8 cellular contexts compared by ENCODE assay signal in the genomic region with DNA sequence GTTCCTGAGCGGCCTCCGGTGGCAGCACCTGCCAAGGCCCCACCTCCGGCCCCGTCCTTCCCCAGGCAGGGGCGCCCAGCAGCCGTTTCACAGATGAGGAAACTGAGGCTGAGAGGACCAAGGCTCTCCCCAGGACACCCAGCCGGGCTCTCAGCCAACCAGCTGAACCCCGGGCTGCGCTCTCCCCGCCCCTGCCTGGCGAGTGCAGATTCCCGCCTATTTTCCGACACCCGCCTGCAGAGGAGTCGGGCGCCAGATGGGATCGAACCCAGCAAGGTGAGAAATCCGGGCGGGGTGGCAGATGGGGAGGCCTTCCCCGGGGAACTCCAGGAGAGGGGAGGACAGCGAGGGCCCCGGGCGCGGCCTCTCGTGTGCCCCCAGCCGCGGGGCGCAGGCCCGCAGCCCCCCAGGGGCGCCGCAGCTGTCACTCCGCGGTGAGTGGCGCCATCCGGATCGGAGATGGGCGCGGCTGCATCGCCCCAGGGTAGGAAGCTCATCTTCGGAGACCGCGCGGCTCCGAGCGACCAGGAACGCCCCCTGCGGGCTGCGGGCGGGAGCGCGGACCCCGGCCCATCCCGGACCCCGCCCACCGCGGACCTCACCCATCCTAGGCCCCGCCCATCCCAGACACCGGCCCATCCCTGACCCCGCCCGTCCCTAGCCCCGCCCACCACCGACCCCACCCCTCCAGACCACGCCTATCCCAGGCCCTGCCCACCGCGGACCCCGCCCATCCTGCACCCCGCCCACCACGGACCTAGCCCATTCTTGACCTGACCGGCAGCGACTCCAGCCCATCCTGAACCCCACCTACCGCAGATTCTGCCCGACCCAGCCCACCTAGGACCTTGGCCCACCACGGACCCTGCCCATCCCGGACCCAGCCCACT.
DNase-seq lines count a peak whose midpoint lies in the region; ATAC-seq, FAIRE-seq and TF ChIP-seq lines count a peak whose summit lies in the region.

No MANE protein-coding gene starts in this region.

- no peaks in the 10 kb centered on the region for H4K20me1 ChIP-seq in GM12878 (ENCODE audit: control insufficient read depth, insufficient read depth)

- no peak for TF ChIP-seq RAD21 in GM12878 (IDR thresholded peaks at IDR 0.05; ENCODE audit: insufficient read depth, low read depth, low read length)

- H3K27ac ChIP-seq in GM12878 (ENCODE audit: control insufficient read depth, insufficient read depth): no peak overlapping the region

- POLR2A ChIA-PET in GM12878 (lab: Charles Lee): no interaction called here

- TF ChIP-seq EP300 in GM12878 (IDR thresholded peaks at IDR 0.05; ENCODE audit: borderline replicate concordance in 1 of 2, control insufficient read depth in 1 of 2, low read depth in 2 of 2, low read length in 2 of 2): no peak

- H3K27me3 Mint-ChIP-seq in activated naive CD4-positive, alpha-beta T cell treated with anti-CD3 and anti-CD28 coated beads, Interleukin-2, amount 10 ng/mL, durations not matched to agents 7 days and 5 days: peaks cover 68% of the 10 kb centered on the region

- no peaks in the 10 kb centered on the region for H3K4me1 Mint-ChIP-seq in activated naive CD4-positive, alpha-beta T cell treated with anti-CD3 and anti-CD28 coated beads, Interleukin-2, amount 10 ng/mL, durations not matched to agents 7 days and 5 days

- FAIRE-seq in GM12878 (lab: Jason Lieb, UNC): no peak

- BruUV-seq in GM12878 (replicated peaks; lab: Mats Ljungman, UMichigan): no TSS peak

- H3K27me3 ChIP-seq in GM12878 (replicated peaks in 1 of 2; ENCODE audit: control insufficient read depth in 2 of 2, insufficient read depth in 2 of 2, low read length in 1 of 2): 0 out of 4 replicates have a peak, but pooled peaks cover 0 to 3% of the 10 kb centered on the region in 2 experiments

- H3K4me3 Mint-ChIP-seq in activated naive CD4-positive, alpha-beta T cell treated with anti-CD3 and anti-CD28 coated beads, Interleukin-2, amount 10 ng/mL, durations not matched to agents 7 days and 5 days: no peak overlapping the region

- TF ChIP-seq CTCF in GM12878 (IDR thresholded peaks at IDR 0.05 in 2 of 3, conservative IDR thresholded peaks at IDR 0.05 in 1 of 3; ENCODE audit: control insufficient read depth in 2 of 3, extremely low read depth in 1 of 3, insufficient read depth in 1 of 3, low read depth in 3 of 3, low read length in 3 of 3): peak in 1 of 3 experiments; percentile 19; a peak in 1 of 6 replicates

- H3K9ac ChIP-seq in GM12878 (ENCODE audit: control insufficient read depth, insufficient read depth, low read length): no peak overlapping the region

- no peaks in the 10 kb centered on the region; the same call in 2 of the 3 replicates for H3K9me3 ChIP-seq in GM12878 (replicated peaks; ENCODE audit: control insufficient read depth, insufficient read depth, low read length)

- no peaks in the 10 kb centered on the region for H3K9me3 Mint-ChIP-seq in activated naive CD4-positive, alpha-beta T cell treated with anti-CD3 and anti-CD28 coated beads, Interleukin-2, amount 10 ng/mL, durations not matched to agents 7 days and 5 days

- SMC1A ChIA-PET in GM12878 (lab: Charles Lee; ENCODE audit: uncharacterized antibody, unreplicated experiment): no interaction called here

- no peak overlapping the region for H3K4me3 ChIP-seq in GM12878

- H3K4me2 ChIP-seq in GM12878 (ENCODE audit: control insufficient read depth, insufficient read depth): no peak overlapping the region

- CTCF ChIA-PET in activated naive CD4-positive, alpha-beta T cell treated with anti-CD3 and anti-CD28 coated beads, Interleukin-2, amount 10 ng/mL, durations not matched to agents 7 days and 5 days (lab: Charles Lee): no interaction called here
- CTCF ChIA-PET in GM12878 (lab: Yijun Ruan, JAX): no interaction called here

- H3K79me2 ChIP-seq in GM12878 (ENCODE audit: control insufficient read depth, insufficient read depth, low read length): no peaks in the 10 kb centered on the region

- H3K27ac Mint-ChIP-seq in activated naive CD4-positive, alpha-beta T cell treated with anti-CD3 and anti-CD28 coated beads, Interleukin-2, amount 10 ng/mL, durations not matched to agents 7 days and 5 days: no peak overlapping the region

- in situ Hi-C loops in GM12878 (cut with MboI): no loop called here

- intact Hi-C loops in GM12878 (cut with micrococcal nuclease; ENCODE audit: unreplicated experiment): no loop called here

- 10% methylated on average over 49 of the region's 74 CpGs for WGBS in GM12878 (ENCODE audit: insufficient coverage, insufficient replicate concordance, low lambda C conversion rate, missing lambda C conversion rate)

- peak; percentile 56 for ATAC-seq in GM12878
- ATAC-seq in HG03280 (IDR thresholded peaks at IDR 0.05; ENCODE audit: unreplicated experiment): no peak

- DNase-seq in activated naive CD4-positive, alpha-beta T cell treated with anti-CD3 and anti-CD28 coated beads, Interleukin-2, amount 10 ng/mL, durations not matched to agents 7 days and 5 days: peak; percentile 48
- DNase-seq in activated naive CD4-positive, alpha-beta T cell treated with Interleukin-2 at 50 U/mL for 16 hours: no peak
- DNase-seq in NCI-H524 (lab: John Stamatoyannopoulos, UW): peak; percentile 88 to 96
- DNase-seq in GM12878 (ENCODE audit: low read depth, low spot score): no peak
- peak; percentile 25 to 32 (median 28) for DNase-seq in stimulated activated CD4-positive, alpha-beta T cell treated with anti-CD3 and anti-CD28 coated beads, Interleukin-12 subunit alpha, Interleukin-12 subunit beta, amount 100 ng/mL, for 48 hours (ENCODE audit: low read depth in 2 of 3, low spot score in 1 of 3)
- DNase-seq in NK-92 treated with Interleukin-12 subunit alpha and Interleukin-12 subunit beta, amount 100 ng/mL, for 24 hours (lab: John Stamatoyannopoulos, UW): no peak
- no peak for DNase-seq in DMS53 treated with DMSO at 0.1 percent for 48 hours (lab: John Stamatoyannopoulos, UW; ENCODE audit: unreplicated experiment)

- H3K36me3 ChIP-seq in GM12878 (ENCODE audit: control insufficient read depth in 2 of 2, insufficient read depth in 2 of 2, low read length in 1 of 2): no peaks in the 10 kb centered on the region

- RAD21 ChIA-PET in GM12878 (lab: Charles Lee; ENCODE audit: unreplicated experiment): no interaction called here

- H3K4me1 ChIP-seq in GM12878 (ENCODE audit: control insufficient read depth, insufficient read depth, low read length): no peaks in the 10 kb centered on the region

- TF ChIP-seq POLR2A in GM12878 (IDR thresholded peaks at IDR 0.05; ENCODE audit: low read depth, low read length): no peak; the same call in 1 of the 2 replicates

- H2AFZ ChIP-seq in GM12878 (ENCODE audit: control insufficient read depth, low read depth, low read length): no peak overlapping the region

- no peaks in the 10 kb centered on the region for H3K36me3 Mint-ChIP-seq in activated naive CD4-positive, alpha-beta T cell treated with anti-CD3 and anti-CD28 coated beads, Interleukin-2, amount 10 ng/mL, durations not matched to agents 7 days and 5 days

TF ChIP-seq in GM12878, 131 proteins besides CTCF, POLR2A, EP300 and RAD21 (continues in another document):
- no peak for TF ChIP-seq CHD4 (IDR thresholded peaks at IDR 0.05)
- TF ChIP-seq KDM1A (IDR thresholded peaks at IDR 0.05; ENCODE audit: borderline replicate concordance): no peak
- no peak for TF ChIP-seq NR2F1 (conservative IDR thresholded peaks at IDR 0.05)
- TF ChIP-seq, protein P1, sequence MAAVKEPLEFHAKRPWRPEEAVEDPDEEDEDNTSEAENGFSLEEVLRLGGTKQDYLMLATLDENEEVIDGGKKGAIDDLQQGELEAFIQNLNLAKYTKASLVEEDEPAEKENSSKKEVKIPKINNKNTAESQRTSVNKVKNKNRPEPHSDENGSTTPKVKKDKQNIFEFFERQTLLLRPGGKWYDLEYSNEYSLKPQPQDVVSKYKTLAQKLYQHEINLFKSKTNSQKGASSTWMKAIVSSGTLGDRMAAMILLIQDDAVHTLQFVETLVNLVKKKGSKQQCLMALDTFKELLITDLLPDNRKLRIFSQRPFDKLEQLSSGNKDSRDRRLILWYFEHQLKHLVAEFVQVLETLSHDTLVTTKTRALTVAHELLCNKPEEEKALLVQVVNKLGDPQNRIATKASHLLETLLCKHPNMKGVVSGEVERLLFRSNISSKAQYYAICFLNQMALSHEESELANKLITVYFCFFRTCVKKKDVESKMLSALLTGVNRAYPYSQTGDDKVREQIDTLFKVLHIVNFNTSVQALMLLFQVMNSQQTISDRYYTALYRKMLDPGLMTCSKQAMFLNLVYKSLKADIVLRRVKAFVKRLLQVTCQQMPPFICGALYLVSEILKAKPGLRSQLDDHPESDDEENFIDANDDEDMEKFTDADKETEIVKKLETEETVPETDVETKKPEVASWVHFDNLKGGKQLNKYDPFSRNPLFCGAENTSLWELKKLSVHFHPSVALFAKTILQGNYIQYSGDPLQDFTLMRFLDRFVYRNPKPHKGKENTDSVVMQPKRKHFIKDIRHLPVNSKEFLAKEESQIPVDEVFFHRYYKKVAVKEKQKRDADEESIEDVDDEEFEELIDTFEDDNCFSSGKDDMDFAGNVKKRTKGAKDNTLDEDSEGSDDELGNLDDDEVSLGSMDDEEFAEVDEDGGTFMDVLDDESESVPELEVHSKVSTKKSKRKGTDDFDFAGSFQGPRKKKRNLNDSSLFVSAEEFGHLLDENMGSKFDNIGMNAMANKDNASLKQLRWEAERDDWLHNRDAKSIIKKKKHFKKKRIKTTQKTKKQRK (IDR thresholded peaks at IDR 0.05; ENCODE audit: low read depth, low read length): no peak
- no peak for TF ChIP-seq SMARCA5 (IDR thresholded peaks at IDR 0.05)
- TF ChIP-seq MEF2B (IDR thresholded peaks at IDR 0.05; ENCODE audit: partially characterized antibody, poor library complexity, severe bottlenecking): no peak
- TF ChIP-seq, protein P2, sequence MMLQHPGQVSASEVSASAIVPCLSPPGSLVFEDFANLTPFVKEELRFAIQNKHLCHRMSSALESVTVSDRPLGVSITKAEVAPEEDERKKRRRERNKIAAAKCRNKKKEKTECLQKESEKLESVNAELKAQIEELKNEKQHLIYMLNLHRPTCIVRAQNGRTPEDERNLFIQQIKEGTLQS (IDR thresholded peaks at IDR 0.05; ENCODE audit: borderline replicate concordance, extremely low read depth, low read depth, low read length): no peak
- TF ChIP-seq KLF5 (IDR thresholded peaks at IDR 0.05; ENCODE audit: partially characterized antibody): no peak
- TF ChIP-seq TARDBP (IDR thresholded peaks at IDR 0.05; ENCODE audit: borderline replicate concordance): no peak
- TF ChIP-seq RB1 (IDR thresholded peaks at IDR 0.05; ENCODE audit: borderline replicate concordance): no peak

Comparison
In these comparisons a context has a peak if more than half of its experiments do, and no peak if none do; other contexts are left out.
1. DNase-seq: peak in activated naive CD4-positive, alpha-beta T cell treated with anti-CD3 and anti-CD28 coated beads, Interleukin-2, amount 10 ng/mL, durations not matched to agents 7 days and 5 days (single experiment), NCI-H524 (2 of 2) and stimulated activated CD4-positive, alpha-beta T cell treated with anti-CD3 and anti-CD28 coated beads, Interleukin-12 subunit alpha, Interleukin-12 subunit beta, amount 100 ng/mL, for 48 hours (3 of 3); none in activated naive CD4-positive, alpha-beta T cell treated with Interleukin-2 at 50 U/mL for 16 hours (single experiment), GM12878 (single experiment), NK-92 treated with Interleukin-12 subunit alpha and Interleukin-12 subunit beta, amount 100 ng/mL, for 24 hours (single experiment) and DMS53 treated with DMSO at 0.1 percent for 48 hours (single experiment).